Comparison of ENCODE assay signal across 12 cellular contexts in genomic region chr5:143635146-143635752, GRCh38.
DNase-seq lines count a peak whose midpoint lies in the region; ATAC-seq and TF ChIP-seq lines count a peak whose summit lies in the region.
"Had no signal": no experiment of that assay in that cellular context is flagged by ENCODE, and none has a peak within 500 bp of the region (broad histone marks: within the 10 kb centered on the region; RNA-seq: fewer than 3 reads in every experiment).

No MANE protein-coding gene starts in this region.

- no peaks in the 10 kb centered on the region for H3K79me2 ChIP-seq in DND-41 (ENCODE audit: insufficient read depth, low read length)

- no peaks in the 10 kb centered on the region for H3K36me3 Mint-ChIP-seq in progenitor cell of endocrine pancreas (ENCODE audit: insufficient read depth)
- H3K36me3 Mint-ChIP-seq: CD8-positive, alpha-beta memory T cell had no signal

- H3K4me1 ChIP-seq in DND-41 (ENCODE audit: insufficient read depth, low read length) (peaks cover 28% of the 10 kb centered on the region), esophagus squamous epithelium (peaks cover 0 to 14% (median 0%) of the 10 kb centered on the region in 3 donors)

- no peak for TF ChIP-seq CTCF in DND-41 (IDR thresholded peaks at IDR 0.05; ENCODE audit: borderline replicate concordance, extremely low read depth, low read length, poor library complexity, severe bottlenecking)
- no peak for TF ChIP-seq CTCF in esophagus squamous epithelium (IDR thresholded peaks at IDR 0.05)
- TF ChIP-seq CTCF in progenitor cell of endocrine pancreas (IDR thresholded peaks at IDR 0.05; ENCODE audit: unreplicated experiment), result no peak

- H3K4me2 ChIP-seq in DND-41 (ENCODE audit: insufficient read depth, low read length), result no peak overlapping the region
- H3K4me2 ChIP-seq: GM23338 had no signal

- no peaks in the 10 kb centered on the region for H3K27me3 Mint-ChIP-seq in progenitor cell of endocrine pancreas
- H3K27me3 Mint-ChIP-seq: CD8-positive, alpha-beta memory T cell had no signal

- 0 out of 2 replicates have a peak overlapping the region, but pooled peaks have one; percentile 38 for H2AFZ ChIP-seq in DND-41 (ENCODE audit: low read depth, low read length)
- H2AFZ ChIP-seq: GM23338 had no signal

- H3K27ac ChIP-seq in DND-41 (ENCODE audit: low read length), result no peak overlapping the region
- peak overlapping the region in 3 of 4 donors; percentile 27 to 60 (median 51) for H3K27ac ChIP-seq in esophagus squamous epithelium

- H3K27me3 ChIP-seq in DND-41 (ENCODE audit: insufficient read depth, low read length, poor library complexity) (no peaks in the 10 kb centered on the region), esophagus squamous epithelium (no peaks in the 10 kb centered on the region)

- no peak overlapping the region for H3K9ac ChIP-seq in DND-41 (ENCODE audit: low read depth, low read length)

- DNase-seq in DND-41, result no peak
- DNase-seq in NCI-H226, result peak; percentile 9
- DNase-seq in esophagus squamous epithelium (lab: John Stamatoyannopoulos, UW), result no peak
- DNase-seq in progenitor cell of endocrine pancreas (ENCODE audit: low spot score, unreplicated experiment), result no peak
- no peak for DNase-seq in stimulated activated naive CD8-positive, alpha-beta T cell treated with anti-CD3 and anti-CD28 coated beads, Interleukin-15, Interleukin-2, amounts not matched to agents 100 U/mL and 50 U/mL, for 24 hours
- DNase-seq in ecto neural progenitor cell (ENCODE audit: low spot score), result no peak
- DNase-seq in NCI-H2171 treated with DMSO at 0.1 percent for 48 hours (lab: John Stamatoyannopoulos, UW), result no peak
- DNase-seq: CD8-positive, alpha-beta memory T cell; NCI-H1092 treated with DMSO at 0.1 percent for 48 hours; NCI-H510A treated with DMSO at 0.1 percent for 48 hours had no signal

- 82 to 88% methylated on average over 4 to 6 of the region's 6 CpGs for WGBS in esophagus squamous epithelium, 2 donors

- H3K27ac Mint-ChIP-seq in progenitor cell of endocrine pancreas, result peak overlapping the region; percentile 60
- H3K27ac Mint-ChIP-seq: GM23338 had no signal

- H3K9me3 Mint-ChIP-seq in progenitor cell of endocrine pancreas (ENCODE audit: low read depth), result no peaks in the 10 kb centered on the region
- H3K9me3 Mint-ChIP-seq: CD8-positive, alpha-beta memory T cell; GM23338 had no signal

- no peak for TF ChIP-seq POLR2A in esophagus squamous epithelium (IDR thresholded peaks at IDR 0.05)

- ATAC-seq in DND-41 (ENCODE audit: insufficient read depth, low read depth) (no peak), HG03095 (IDR thresholded peaks at IDR 0.05; ENCODE audit: unreplicated experiment) (no peak)
- ATAC-seq in stimulated activated naive CD8-positive, alpha-beta T cell treated with anti-CD3 and anti-CD28 coated beads, Interleukin-15, Interleukin-2, amounts not matched to agents 100 U/mL and 50 U/mL, for 24 hours, result no peak
- ATAC-seq: GM23338 had no signal

- H3K9me3 ChIP-seq in DND-41 (ENCODE audit: insufficient read depth, low read length, severe bottlenecking) (no peaks in the 10 kb centered on the region), esophagus squamous epithelium (no peaks in the 10 kb centered on the region)

- H3K4me3 ChIP-seq in DND-41 (ENCODE audit: low read depth in 1 of 2, low read length in 2 of 2) (no peak overlapping the region), esophagus squamous epithelium (no peak overlapping the region)
- H3K4me3 ChIP-seq: GM23338 had no signal

- H3K4me3 Mint-ChIP-seq in progenitor cell of endocrine pancreas (ENCODE audit: low read depth), result no peak overlapping the region
- H3K4me3 Mint-ChIP-seq: CD8-positive, alpha-beta memory T cell; GM23338 had no signal

- H3K4me1 Mint-ChIP-seq in progenitor cell of endocrine pancreas (ENCODE audit: low read depth), result peaks cover 8% of the 10 kb centered on the region
- H3K4me1 Mint-ChIP-seq: CD8-positive, alpha-beta memory T cell had no signal

- intact Hi-C loops in esophagus squamous epithelium (cut with DNase I), result no loop called here

- H4K20me1 ChIP-seq in DND-41 (ENCODE audit: insufficient read depth, low read length), result no peaks in the 10 kb centered on the region

- H3K36me3 ChIP-seq in DND-41 (ENCODE audit: insufficient read depth, low read length), result no peaks in the 10 kb centered on the region
- no peaks in the 10 kb centered on the region for H3K36me3 ChIP-seq in esophagus squamous epithelium
